Comparison of ENCODE assay signal across 8 cellular contexts in the genomic region with DNA sequence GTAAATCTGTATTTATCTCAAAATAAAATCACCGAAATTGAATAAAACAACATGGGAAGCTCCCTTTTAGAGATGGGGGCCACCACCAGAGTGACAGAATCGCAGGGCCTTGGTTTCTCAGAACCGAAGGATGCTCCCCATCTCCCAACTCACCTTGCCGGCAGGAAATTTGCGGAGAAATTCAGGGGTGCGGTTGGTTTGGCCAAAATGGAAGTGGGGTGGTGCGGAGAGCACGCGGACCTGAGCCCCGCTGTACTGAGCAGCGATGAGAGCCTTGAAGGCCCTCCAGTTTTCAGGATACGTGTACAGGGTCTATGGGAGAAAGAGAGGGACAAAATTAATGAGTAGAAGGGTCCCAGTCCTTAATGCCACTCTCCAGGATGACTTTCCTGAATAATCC. TPM values are rescaled to one million over a fixed set of nuclear protein-coding genes. Genes with fewer than 3 reads are reported as not detected.
DNase-seq lines count a peak whose midpoint lies in the region; ATAC-seq and TF ChIP-seq lines count a peak whose summit lies in the region.

No MANE protein-coding gene starts in this region.

- H3K4me3 Mint-ChIP-seq in MCF 10A (ENCODE audit: unreplicated experiment), result peak overlapping the region; percentile 100

- H3K9me3 ChIP-seq in lung (ENCODE audit: control insufficient read depth in 2 of 2, insufficient read depth in 1 of 2, low read length in 1 of 2), result no peaks in the 10 kb centered on the region
- H3K9me3 ChIP-seq in prostate gland, result no peaks in the 10 kb centered on the region

- POLR2A ChIA-PET in MCF 10A (lab: Yijun Ruan, JAX), result interaction anchor here (0.5 to 6.9 kb wide), 20 partner anchors 9 to 1594 kb away, joined by 3 to 164 read pairs (median 3); partner anchors contain the start of genes AHNAK, B3GAT3, C11orf98 and CSKMT

- no peaks in the 10 kb centered on the region for H3K9me3 Mint-ChIP-seq in MCF 10A (ENCODE audit: unreplicated experiment)

- peaks cover 76% of the 10 kb centered on the region for H3K36me3 Mint-ChIP-seq in MCF 10A (ENCODE audit: insufficient read depth, unreplicated experiment)

- peaks cover 4 to 14% of the 10 kb centered on the region in 2 donors for H3K4me1 ChIP-seq in lung (ENCODE audit: control insufficient read depth in 2 of 2, insufficient read depth in 2 of 2, low read length in 2 of 2)
- peaks cover 11% of the 10 kb centered on the region for H3K4me1 ChIP-seq in prostate gland (replicated peaks)

- no TSS peak for BruUV-seq in MCF 10A (replicated peaks; lab: Mats Ljungman, UMichigan)

- H3K4me1 Mint-ChIP-seq in MCF 10A (ENCODE audit: insufficient read depth, unreplicated experiment), result peaks cover 33% of the 10 kb centered on the region

- TF ChIP-seq CTCF in MCF 10A (IDR thresholded peaks at IDR 0.05; ENCODE audit: unreplicated experiment) (no peak), lung (IDR thresholded peaks at IDR 0.05; ENCODE audit: control extremely low read depth, extremely low read depth) (no peak), prostate gland (IDR thresholded peaks at IDR 0.05) (no peak)

- CTCF ChIA-PET in MCF 10A (lab: Yijun Ruan, JAX), result interaction anchor here (0.6 to 1.6 kb wide), 7 partner anchors 12 to 178 kb away, joined by 3 to 8 read pairs (median 4); no protein-coding TSS in a partner anchor

- ATAC-seq in left cardiac atrium, result no peak
- ATAC-seq in left ventricle myocardium superior, result no peak
- no peak for ATAC-seq in lung (ENCODE audit: insufficient read depth, low FRiP score)
- no peak for ATAC-seq in HG03457 (IDR thresholded peaks at IDR 0.05; ENCODE audit: unreplicated experiment)

- H3K4me3 ChIP-seq in lung, result peak overlapping the region; percentile 55
- peak overlapping the region in 1 of 2 donors; percentile 74 for H3K4me3 ChIP-seq in prostate gland

- WGBS in lung, 2 donors, result 77 to 86% methylated on average over 12 of the region's 12 CpGs
- 69% methylated on average over 12 of the region's 12 CpGs for WGBS in prostate gland

- H3K36me3 ChIP-seq in lung (ENCODE audit: control insufficient read depth in 2 of 2, insufficient read depth in 2 of 2, low read length in 2 of 2), result peaks cover 3 to 35% of the 10 kb centered on the region in 2 donors
- peaks cover 2 to 6% of the 10 kb centered on the region in 2 donors for H3K36me3 ChIP-seq in prostate gland

- H3K27ac Mint-ChIP-seq in MCF 10A (ENCODE audit: low read depth, unreplicated experiment), result peak overlapping the region; percentile 100

- DNase-seq in left cardiac atrium, result peak; percentile 17
- DNase-seq in left ventricle myocardium superior, result no peak
- no peak for DNase-seq in MCF 10A (ENCODE audit: unreplicated experiment)
- DNase-seq in lung (ENCODE audit: low spot score), result no peak
- no peak for DNase-seq in prostate gland (ENCODE audit: low spot score)
- no peak for DNase-seq in RKO (ENCODE audit: low spot score)
- DNase-seq in globus pallidus (ENCODE audit: low spot score), result no peak

- no peaks in the 10 kb centered on the region for H3K27me3 Mint-ChIP-seq in MCF 10A (ENCODE audit: insufficient read depth, unreplicated experiment)

- no peaks in the 10 kb centered on the region for H3K27me3 ChIP-seq in lung (ENCODE audit: control insufficient read depth, insufficient read depth)
- no peaks in the 10 kb centered on the region for H3K27me3 ChIP-seq in prostate gland (replicated peaks; ENCODE audit: insufficient read depth)

- TF ChIP-seq POLR2A in prostate gland (IDR thresholded peaks at IDR 0.05), result no peak

- H3K27ac ChIP-seq in lung (ENCODE audit: low read depth in 1 of 2, low read length in 1 of 2) (no peak overlapping the region), prostate gland (peak overlapping the region in 1 of 2 donors; percentile 99)

- intact Hi-C loops in left cardiac atrium (cut with DNase I) (no loop called here), left ventricle myocardium superior (cut with micrococcal nuclease) (no loop called here), MCF 10A (cut with micrococcal nuclease) (loop anchor here (5.0 kb wide), 1 partner anchor 40 kb away; the partner anchor contains the start of genes EML3 and ROM1), prostate gland (cut with DNase I) (no loop called here)

RNA-seq across cellular contexts. Expression of gene EEF1G, which starts 1.3 kb away (rescaled TPM):
- total RNA-seq in left cardiac atrium (100 to 1,000 TPM; 833 to 894 TPM), left ventricle myocardium superior (804 TPM), MCF 10A (2022) (1,510 and 1,855 TPM in 2 replicates), lung (1,000 to 10,000 TPM in 1 of 2 donors, 100 to 1,000 TPM in 1; 941 to 1,160 TPM), prostate gland (1,000 to 10,000 TPM; 1,254 to 2,389 TPM)
- 1,000 to 10,000 TPM; 1,043 to 1,130 TPM for polyA plus RNA-seq in lung

RNA-seq across cellular contexts. Expression of gene TUT1, which starts 18.9 kb away (rescaled TPM):
- 10 to 100 TPM in 1 of 2 donors, 1 to 10 TPM in 1; 9.6 to 11.5 TPM for total RNA-seq in left cardiac atrium
- total RNA-seq in left ventricle myocardium superior, result 12.3 TPM
- total RNA-seq in MCF 10A (2022), result 26.0 and 28.3 TPM in 2 replicates
- total RNA-seq in lung, result 10 to 100 TPM; 10.8 to 19.4 TPM
- 10 to 100 TPM; 15.2 to 21.9 TPM for polyA plus RNA-seq in lung
- total RNA-seq in prostate gland, result 10 to 100 TPM; 26.6 to 30.6 TPM

RNA-seq across cellular contexts. Expression of gene AHNAK, which starts 25.8 kb away (rescaled TPM):
- total RNA-seq in left cardiac atrium, result 100 to 1,000 TPM; 329 to 404 TPM
- 354 TPM for total RNA-seq in left ventricle myocardium superior
- 416 and 429 TPM in 2 replicates for total RNA-seq in MCF 10A (2022)
- total RNA-seq in lung, result 100 to 1,000 TPM; 396 to 707 TPM
- 10 to 100 TPM; 66.5 to 79.9 TPM for polyA plus RNA-seq in lung
- 100 to 1,000 TPM; 367 to 434 TPM for total RNA-seq in prostate gland

RNA-seq across cellular contexts. Expression of gene MTA2, which starts 29.2 kb away (rescaled TPM):
- total RNA-seq in left cardiac atrium (10 to 100 TPM; 38.1 to 60.6 TPM), left ventricle myocardium superior (33.1 TPM), MCF 10A (2022) (139 and 176 TPM in 2 replicates), lung (10 to 100 TPM; 53.7 to 74.4 TPM), prostate gland (100 to 1,000 TPM in 1 of 2 donors, 10 to 100 TPM in 1; 96.5 to 110 TPM)
- 10 to 100 TPM; 57.0 to 62.2 TPM for polyA plus RNA-seq in lung

RNA-seq across cellular contexts. Expression of gene EML3, which starts 40.1 kb away (rescaled TPM):
- total RNA-seq in left cardiac atrium (10 to 100 TPM; 29.1 to 46.8 TPM), left ventricle myocardium superior (12.9 TPM), MCF 10A (2022) (33.9 and 43.7 TPM in 2 replicates), lung (10 to 100 TPM; 29.1 to 95.4 TPM), prostate gland (10 to 100 TPM; 50.2 to 80.1 TPM)
- 10 to 100 TPM; 59.5 to 66.4 TPM for polyA plus RNA-seq in lung
